Comparison of ENCODE assay signal across 1 cellular context in genomic region chr2:226559536-226559935, GRCh38.
A peak's percentile ranks its signal among the peaks of the same experiment; 100 is the strongest.
TF ChIP-seq lines count a peak whose summit lies in the region.

No MANE protein-coding gene starts in this region.

TF ChIP-seq in HepG2, 621 proteins besides CTCF, POLR2A, EP300 and RAD21 (continued from another document and continues in another):
- peak; percentile 100 for TF ChIP-seq AHDC1 (CRISPR knock-in tag; IDR thresholded peaks at IDR 0.05; ENCODE audit: borderline replicate concordance)
- peak; percentile 42; the same call in 1 of the 2 replicates for TF ChIP-seq ARNT2 (CRISPR knock-in tag; IDR thresholded peaks at IDR 0.05; ENCODE audit: low read depth)
- TF ChIP-seq PHF21A (CRISPR knock-in tag; IDR thresholded peaks at IDR 0.05): peak; percentile 88
- no peak for TF ChIP-seq ZC3H4 (CRISPR knock-in tag; IDR thresholded peaks at IDR 0.05; ENCODE audit: borderline replicate concordance)
- no peak for TF ChIP-seq SATB2 (CRISPR knock-in tag; IDR thresholded peaks at IDR 0.05)
- TF ChIP-seq ZNF816 (CRISPR knock-in tag; IDR thresholded peaks at IDR 0.05; ENCODE audit: borderline replicate concordance): 0 out of 2 replicates have a peak, but pooled peaks have one; percentile 79
- TF ChIP-seq FUBP1 (CRISPR knock-in tag; IDR thresholded peaks at IDR 0.05; ENCODE audit: borderline replicate concordance): no peak
- no peak for TF ChIP-seq ZNF350 (CRISPR knock-in tag; IDR thresholded peaks at IDR 0.05; ENCODE audit: borderline replicate concordance, low read depth)
- TF ChIP-seq ZNF790 (CRISPR knock-in tag; IDR thresholded peaks at IDR 0.05; ENCODE audit: borderline replicate concordance): no peak
- TF ChIP-seq ZSCAN20 (CRISPR knock-in tag; IDR thresholded peaks at IDR 0.05; ENCODE audit: borderline replicate concordance): no peak
- peak in 1 of 2 experiments; percentile 97; a peak in 2 of 4 replicates for TF ChIP-seq ATF4 (CRISPR knock-in tag; IDR thresholded peaks at IDR 0.05)
- peak; percentile 88; the same call in 1 of the 2 replicates for TF ChIP-seq MBD4 (IDR thresholded peaks at IDR 0.05; ENCODE audit: borderline replicate concordance, low read length)
- TF ChIP-seq ZNF232 (CRISPR knock-in tag; IDR thresholded peaks at IDR 0.05; ENCODE audit: borderline replicate concordance): no peak
- no peak for TF ChIP-seq ETS1 (CRISPR knock-in tag; IDR thresholded peaks at IDR 0.05)
- 0 out of 2 replicates have a peak, but pooled peaks have one; percentile 57 for TF ChIP-seq ZKSCAN1 (IDR thresholded peaks at IDR 0.05; ENCODE audit: low read length)
- peak; percentile 95 for TF ChIP-seq DNMT3B (CRISPR knock-in tag; conservative IDR thresholded peaks at IDR 0.05)
- TF ChIP-seq ZNF549 (CRISPR knock-in tag; IDR thresholded peaks at IDR 0.05): no peak
- no peak for TF ChIP-seq ZNF75D (CRISPR knock-in tag; IDR thresholded peaks at IDR 0.05; ENCODE audit: borderline replicate concordance)
- TF ChIP-seq ZNF747 (CRISPR knock-in tag; IDR thresholded peaks at IDR 0.05; ENCODE audit: borderline replicate concordance): peak; percentile 74; the same call in 1 of the 2 replicates
- no peak for TF ChIP-seq EED (CRISPR knock-in tag; IDR thresholded peaks at IDR 0.05)
- TF ChIP-seq ZNF329 (CRISPR knock-in tag; IDR thresholded peaks at IDR 0.05; ENCODE audit: low read depth): no peak
- TF ChIP-seq ERF (CRISPR knock-in tag; IDR thresholded peaks at IDR 0.05): peak; percentile 96
- peak; percentile 89 for TF ChIP-seq PRDM10 (CRISPR knock-in tag; IDR thresholded peaks at IDR 0.05; ENCODE audit: low read depth)
- TF ChIP-seq AGO1 (IDR thresholded peaks at IDR 0.05; ENCODE audit: low read depth, low read length, poor library complexity, severe bottlenecking): no peak
- no peak for TF ChIP-seq ZNF263 (CRISPR knock-in tag; IDR thresholded peaks at IDR 0.05)
- TF ChIP-seq KLF6 (CRISPR knock-in tag; IDR thresholded peaks at IDR 0.05): peak; percentile 54
- TF ChIP-seq ZBTB40 (IDR thresholded peaks at IDR 0.05): no peak; the same call in 1 of the 2 replicates
- no peak; the same call in 1 of the 2 replicates for TF ChIP-seq ZBTB40 (CRISPR knock-in tag; IDR thresholded peaks at IDR 0.05)
- no peak; the same call in 1 of the 2 replicates for TF ChIP-seq NFE2L2 (IDR thresholded peaks at IDR 0.05; ENCODE audit: low read length)
- TF ChIP-seq IRF9 (CRISPR knock-in tag; IDR thresholded peaks at IDR 0.05; ENCODE audit: borderline replicate concordance): no peak
- TF ChIP-seq NFIB (CRISPR knock-in tag; IDR thresholded peaks at IDR 0.05; ENCODE audit: borderline replicate concordance): no peak
- no peak for TF ChIP-seq NR0B2 (CRISPR knock-in tag; IDR thresholded peaks at IDR 0.05)
